In genomic region chr9:127974002-127974768, GRCh38 we compare ENCODE assay signal across 9 cellular contexts. TPM values are rescaled to one million over a fixed set of nuclear protein-coding genes. Genes with fewer than 3 reads are reported as not detected.
DNase-seq lines count a peak whose midpoint lies in the region; ATAC-seq and TF ChIP-seq lines count a peak whose summit lies in the region.
"Had no signal": no experiment of that assay in that cellular context is flagged by ENCODE, and none has a peak within 500 bp of the region (broad histone marks: within the 10 kb centered on the region; RNA-seq: fewer than 3 reads in every experiment).

No MANE protein-coding gene starts in this region.

- H3K27ac Mint-ChIP-seq in activated CD4-positive, alpha-beta T cell treated with anti-CD3 and anti-CD28 coated beads for 36 hours, result peak overlapping the region; percentile 96
- peak overlapping the region; percentile 99 for H3K27ac Mint-ChIP-seq in activated CD8-positive, alpha-beta T cell treated with anti-CD3 and anti-CD28 coated beads for 36 hours
- H3K27ac Mint-ChIP-seq: dendritic cell treated with granulocyte-macrophage colony-stimulating factor and Interleukin-4, amounts not matched to agents 40 ng/mL and 50 ng/mL, for 4 days had no signal

- H3K4me1 Mint-ChIP-seq in activated CD4-positive, alpha-beta T cell treated with anti-CD3 and anti-CD28 coated beads for 36 hours, result peaks cover 83% of the 10 kb centered on the region
- peaks cover 79% of the 10 kb centered on the region for H3K4me1 Mint-ChIP-seq in activated CD8-positive, alpha-beta T cell treated with anti-CD3 and anti-CD28 coated beads for 36 hours (ENCODE audit: low read depth)

- DNase-seq in activated CD4-positive, alpha-beta T cell treated with anti-CD3 and anti-CD28 coated beads for 36 hours, result peak; percentile 30
- DNase-seq in activated CD4-positive, alpha-beta T cell treated with anti-CD3 and anti-CD28 coated beads for 1 hour, result no peak
- DNase-seq in activated CD8-positive, alpha-beta T cell treated with anti-CD3 and anti-CD28 coated beads for 36 hours, result no peak
- no peak for DNase-seq in hepatocyte (ENCODE audit: low spot score)

- intact Hi-C loops in activated CD4-positive, alpha-beta T cell treated with anti-CD3 and anti-CD28 coated beads for 36 hours (cut with DNase I, micrococcal nuclease), result loop anchor here in 1 of 2 experiments (5.0 kb wide), 1 partner anchor 37 kb away; the partner anchor contains the start of gene DPM2
- intact Hi-C loops in activated CD8-positive, alpha-beta T cell treated with anti-CD3 and anti-CD28 coated beads for 36 hours (cut with micrococcal nuclease), result no loop called here

- no peaks in the 10 kb centered on the region for H3K27me3 Mint-ChIP-seq in activated CD4-positive, alpha-beta T cell treated with anti-CD3 and anti-CD28 coated beads for 36 hours
- H3K27me3 Mint-ChIP-seq in activated CD8-positive, alpha-beta T cell treated with anti-CD3 and anti-CD28 coated beads for 36 hours, result no peaks in the 10 kb centered on the region

- H3K4me1 ChIP-seq in hepatocyte (ENCODE audit: insufficient read depth), result peaks cover 96% of the 10 kb centered on the region
- peaks cover 99% of the 10 kb centered on the region for H3K4me1 ChIP-seq in stomach smooth muscle (ENCODE audit: control insufficient read depth, insufficient read depth, low read length)

- peaks cover 100% of the 10 kb centered on the region for H3K79me2 ChIP-seq in hepatocyte

- POLR2A ChIA-PET in activated CD4-positive, alpha-beta T cell treated with anti-CD3 and anti-CD28 coated beads for 36 hours (lab: Charles Lee), result interaction anchor here (0.8 kb wide), 1 partner anchor 28 kb away, joined by 3 read pairs; no protein-coding TSS in a partner anchor
- POLR2A ChIA-PET in activated CD8-positive, alpha-beta T cell treated with anti-CD3 and anti-CD28 coated beads for 36 hours (lab: Charles Lee), result interaction anchor here (0.9 to 25.2 kb wide), 5 partner anchors 2 to 65 kb away, joined by 3 to 408 read pairs (median 6); partner anchors contain the start of gene EEIG1

- no peak for ATAC-seq in activated CD4-positive, alpha-beta T cell treated with anti-CD3 and anti-CD28 coated beads for 36 hours
- no peak for ATAC-seq in activated CD8-positive, alpha-beta T cell treated with anti-CD3 and anti-CD28 coated beads for 36 hours
- ATAC-seq in GM21447 (IDR thresholded peaks at IDR 0.05; ENCODE audit: unreplicated experiment) (no peak), GM21381 (IDR thresholded peaks at IDR 0.05; ENCODE audit: unreplicated experiment) (no peak), HG03432 (IDR thresholded peaks at IDR 0.05; ENCODE audit: unreplicated experiment) (no peak)

- H3K4me2 ChIP-seq in hepatocyte, result peak overlapping the region; percentile 92

- H3K9me3 ChIP-seq in hepatocyte (ENCODE audit: low read depth) (no peaks in the 10 kb centered on the region), stomach smooth muscle (ENCODE audit: control insufficient read depth in 2 of 2, low read length in 2 of 2) (no peaks in the 10 kb centered on the region)

- no peak for TF ChIP-seq CTCF in activated CD8-positive, alpha-beta T cell treated with anti-CD3 and anti-CD28 coated beads for 36 hours (IDR thresholded peaks at IDR 0.05)
- no peak for TF ChIP-seq CTCF in hepatocyte (IDR thresholded peaks at IDR 0.05; ENCODE audit: poor library complexity)

- peak overlapping the region; percentile 24 to 51 for H3K9ac ChIP-seq in stomach smooth muscle (ENCODE audit: low read length in 2 of 2)

- no peak overlapping the region for H2AFZ ChIP-seq in hepatocyte

- H3K9me2 ChIP-seq in hepatocyte (replicated peaks; ENCODE audit: insufficient read depth), result no peaks in the 10 kb centered on the region

- H3K27me3 ChIP-seq in hepatocyte (no peaks in the 10 kb centered on the region), stomach smooth muscle (ENCODE audit: control insufficient read depth in 1 of 2, insufficient read depth in 2 of 2, low read length in 2 of 2) (no peaks in the 10 kb centered on the region)

- peak overlapping the region; percentile 16 for H3K27ac ChIP-seq in hepatocyte
- peak overlapping the region; percentile 67 for H3K27ac ChIP-seq in stomach smooth muscle (ENCODE audit: low read length)

- H4K20me1 ChIP-seq in hepatocyte (ENCODE audit: insufficient read depth, poor library complexity, severe bottlenecking), result peaks cover 94% of the 10 kb centered on the region

- H3K9me3 Mint-ChIP-seq in activated CD4-positive, alpha-beta T cell treated with anti-CD3 and anti-CD28 coated beads for 36 hours (ENCODE audit: low read depth), result no peaks in the 10 kb centered on the region
- no peaks in the 10 kb centered on the region for H3K9me3 Mint-ChIP-seq in activated CD8-positive, alpha-beta T cell treated with anti-CD3 and anti-CD28 coated beads for 36 hours
- H3K9me3 Mint-ChIP-seq: dendritic cell treated with granulocyte-macrophage colony-stimulating factor and Interleukin-4, amounts not matched to agents 40 ng/mL and 50 ng/mL, for 4 days had no signal

- WGBS in hepatocyte (ENCODE audit: low lambda C conversion rate, missing lambda C conversion rate), result 87% methylated on average over 12 of the region's 12 CpGs

- H3K36me3 Mint-ChIP-seq in activated CD4-positive, alpha-beta T cell treated with anti-CD3 and anti-CD28 coated beads for 36 hours (ENCODE audit: low read depth), result peaks cover 30% of the 10 kb centered on the region
- peaks cover 46% of the 10 kb centered on the region for H3K36me3 Mint-ChIP-seq in activated CD8-positive, alpha-beta T cell treated with anti-CD3 and anti-CD28 coated beads for 36 hours (ENCODE audit: low read depth)

- H3K4me3 Mint-ChIP-seq in activated CD4-positive, alpha-beta T cell treated with anti-CD3 and anti-CD28 coated beads for 36 hours, result peak overlapping the region; percentile 97
- peak overlapping the region; percentile 97 for H3K4me3 Mint-ChIP-seq in activated CD8-positive, alpha-beta T cell treated with anti-CD3 and anti-CD28 coated beads for 36 hours
- H3K4me3 Mint-ChIP-seq: dendritic cell treated with granulocyte-macrophage colony-stimulating factor and Interleukin-4, amounts not matched to agents 40 ng/mL and 50 ng/mL, for 4 days had no signal

- H3K4me3 ChIP-seq in hepatocyte (no peak overlapping the region), stomach smooth muscle (ENCODE audit: low read length in 2 of 2) (peak overlapping the region in 1 of 2 donors; percentile 54)

- CTCF ChIA-PET in activated CD4-positive, alpha-beta T cell treated with anti-CD3 and anti-CD28 coated beads for 36 hours (lab: Charles Lee), result interaction anchor here (1.0 to 8.1 kb wide), 9 partner anchors 9 to 60 kb away, joined by 3 to 55 read pairs (median 4); no protein-coding TSS in a partner anchor
- CTCF ChIA-PET in activated CD8-positive, alpha-beta T cell treated with anti-CD3 and anti-CD28 coated beads for 36 hours (lab: Charles Lee), result interaction anchor here (1.0 to 15.3 kb wide), 4 partner anchors 12 to 60 kb away, joined by 3 to 163 read pairs (median 116); no protein-coding TSS in a partner anchor

- H3K36me3 ChIP-seq in hepatocyte (replicated peaks; ENCODE audit: insufficient read depth, low read depth), result no peaks in the 10 kb centered on the region
- no peaks in the 10 kb centered on the region for H3K36me3 ChIP-seq in stomach smooth muscle (ENCODE audit: control insufficient read depth in 2 of 2, insufficient read depth in 2 of 2, low read length in 2 of 2)

RNA-seq across cellular contexts. Expression of gene EEIG1, which starts 6.6 kb away (rescaled TPM):
- 10 to 100 TPM; 56.2 to 58.4 TPM for total RNA-seq in activated CD4-positive, alpha-beta T cell treated with anti-CD3 and anti-CD28 coated beads for 36 hours
- total RNA-seq in activated CD8-positive, alpha-beta T cell treated with anti-CD3 and anti-CD28 coated beads for 36 hours, result 10 to 100 TPM; 79.7 to 81.5 TPM
- 38.1 and 47.9 TPM in 2 replicates for total RNA-seq in hepatocyte
- polyA plus RNA-seq in hepatocyte, result 43.6 and 44.1 TPM in 2 replicates

RNA-seq across cellular contexts. Expression of gene DPM2, which starts 36.5 kb away (rescaled TPM):
- 10 to 100 TPM; 44.1 to 46.6 TPM for total RNA-seq in activated CD4-positive, alpha-beta T cell treated with anti-CD3 and anti-CD28 coated beads for 36 hours
- 10 to 100 TPM; 41.3 to 43.9 TPM for total RNA-seq in activated CD8-positive, alpha-beta T cell treated with anti-CD3 and anti-CD28 coated beads for 36 hours
- total RNA-seq in hepatocyte, result 19.2 and 22.4 TPM in 2 replicates
- 57.1 and 61.9 TPM in 2 replicates for polyA plus RNA-seq in hepatocyte

RNA-seq across cellular contexts. Expression of gene PIP5KL1, which starts 43.6 kb away (rescaled TPM):
- 1 to 10 TPM; 1.9 to 2.8 TPM for total RNA-seq in activated CD4-positive, alpha-beta T cell treated with anti-CD3 and anti-CD28 coated beads for 36 hours
- 1 to 10 TPM; 1.7 to 2.5 TPM for total RNA-seq in activated CD8-positive, alpha-beta T cell treated with anti-CD3 and anti-CD28 coated beads for 36 hours
- 1.6 and 3.7 TPM in 2 replicates for total RNA-seq in hepatocyte
- 1.4 and 2.5 TPM in 2 replicates for polyA plus RNA-seq in hepatocyte

RNA-seq across cellular contexts. Expression of gene ST6GALNAC4, which starts 57.3 kb away (rescaled TPM):
- 10 to 100 TPM; 14.9 to 20.7 TPM for total RNA-seq in activated CD4-positive, alpha-beta T cell treated with anti-CD3 and anti-CD28 coated beads for 36 hours
- total RNA-seq in activated CD8-positive, alpha-beta T cell treated with anti-CD3 and anti-CD28 coated beads for 36 hours, result 10 to 100 TPM; 34.3 to 34.9 TPM
- 13.2 and 14.6 TPM in 2 replicates for total RNA-seq in hepatocyte
- 14.3 and 15.2 TPM in 2 replicates for polyA plus RNA-seq in hepatocyte
